ENCODE assay signal across 9 cellular contexts in genomic region chr5:107668154-107668932, GRCh38. TPM values are rescaled to one million over a fixed set of nuclear protein-coding genes. Genes with fewer than 3 reads are reported as not detected.
DNase-seq lines count a peak whose midpoint lies in the region; ATAC-seq and TF ChIP-seq lines count a peak whose summit lies in the region.
"Had no signal": no experiment of that assay in that cellular context is flagged by ENCODE, and none has a peak within 500 bp of the region (broad histone marks: within the 10 kb centered on the region; RNA-seq: fewer than 3 reads in every experiment).

No MANE protein-coding gene starts in this region.

- H3K27ac ChIP-seq in HEK293 (ENCODE audit: extremely low read depth, low read depth, low read length) (peak overlapping the region; percentile 99), iPS-20b (ENCODE audit: low read length) (no peak overlapping the region), stomach (peak overlapping the region in 2 of 5 donors; percentile 84 to 87)
- H3K27ac ChIP-seq: parathyroid adenoma had no signal

- TF ChIP-seq POLR2A in stomach (IDR thresholded peaks at IDR 0.05), result no peak

- H3K4me1 ChIP-seq in HEK293 (ENCODE audit: control insufficient read depth, insufficient read depth, low read length) (peaks cover 21% of the 10 kb centered on the region), iPS-20b (ENCODE audit: insufficient read depth, low read length) (peaks cover 12% of the 10 kb centered on the region), stomach (peaks cover 4 to 56% (median 48%) of the 10 kb centered on the region in 4 donors)

- no peak for DNase-seq in astrocyte of the cerebellum (ENCODE audit: low read depth)
- no peak for DNase-seq in stomach
- DNase-seq in HCEC 1CT, result no peak
- DNase-seq in stimulated activated naive CD4-positive, alpha-beta T cell (lab: John Stamatoyannopoulos, UW), result no peak
- DNase-seq: effector memory CD8-positive, alpha-beta T cell had no signal

- no peak for TF ChIP-seq EP300 in stomach (IDR thresholded peaks at IDR 0.05)

- POLR2A ChIA-PET in HEK293 (lab: Yijun Ruan, JAX), result interaction anchor here (1.3 to 1.5 kb wide), 3 partner anchors 17 to 96 kb away, joined by 3 to 4 read pairs (median 3); no protein-coding TSS in a partner anchor

- no peak for ATAC-seq in HG02678 (IDR thresholded peaks at IDR 0.05; ENCODE audit: unreplicated experiment)
- ATAC-seq: effector memory CD8-positive, alpha-beta T cell had no signal

- 26 to 39% (median 34%) methylated on average over 6 of the region's 6 CpGs for WGBS in stomach, 5 donors

- CTCF ChIA-PET in HEK293 (lab: Yijun Ruan, JAX), result interaction anchor here (0.5 to 0.7 kb wide), 2 partner anchors 155 to 824 kb away, joined by 3 to 6 read pairs; no protein-coding TSS in a partner anchor

- H3K36me3 ChIP-seq in HEK293 (ENCODE audit: control insufficient read depth in 2 of 2, insufficient read depth in 1 of 2, low read length in 2 of 2), result no peaks in the 10 kb centered on the region
- no peaks in the 10 kb centered on the region for H3K36me3 ChIP-seq in iPS-20b (ENCODE audit: insufficient read depth, low read depth, low read length)
- H3K36me3 ChIP-seq in stomach, result no peaks in the 10 kb centered on the region

- H3K9me3 ChIP-seq in HEK293 (ENCODE audit: control insufficient read depth, insufficient read depth, low read depth, low read length) (no peaks in the 10 kb centered on the region), iPS-20b (ENCODE audit: insufficient read depth, low read depth, low read length) (no peaks in the 10 kb centered on the region), stomach (no peaks in the 10 kb centered on the region)

- peak overlapping the region; percentile 64 for H3K4me3 ChIP-seq in HEK293 (ENCODE audit: low read depth, low read length)
- peak overlapping the region; percentile 57 for H3K4me3 ChIP-seq in astrocyte of the cerebellum (ENCODE audit: low read depth, low read length)
- peak overlapping the region; percentile 88 for H3K4me3 ChIP-seq in iPS-20b (ENCODE audit: low read length)
- H3K4me3 ChIP-seq in stomach, result peak overlapping the region; percentile 50 to 74 (median 60)

- H3K27me3 ChIP-seq in iPS-20b (ENCODE audit: insufficient read depth, low read length), result peaks cover 23% of the 10 kb centered on the region
- peaks cover 0 to 49% (median 27%) of the 10 kb centered on the region in 3 donors for H3K27me3 ChIP-seq in stomach

- H3K9ac ChIP-seq in iPS-20b (ENCODE audit: low read depth, low read length), result peak overlapping the region; percentile 74; the same call in 1 of the 2 replicates
- H3K9ac ChIP-seq: parathyroid adenoma had no signal

- intact Hi-C loops in stomach (cut with DNase I; ENCODE audit: low total_unique reads), result no loop called here

- TF ChIP-seq CTCF in HEK293 (tag by site-specific recombination; IDR thresholded peaks at IDR 0.05), result no peak
- TF ChIP-seq CTCF in astrocyte of the cerebellum (IDR thresholded peaks at IDR 0.05; ENCODE audit: low read depth, low read length, missing control alignments), result no peak
- TF ChIP-seq CTCF in stomach (IDR thresholded peaks at IDR 0.05), result no peak

- in situ Hi-C loops in astrocyte of the cerebellum (cut with HindIII; ENCODE audit: low sequenced_read_pairs), result loop anchor here (10.0 kb wide), 1 partner anchor 74 kb away; no protein-coding TSS in a partner anchor

TF ChIP-seq in HEK293, 187 proteins besides CTCF, POLR2A, EP300 and RAD21:
- TF ChIP-seq ZBTB17 (tag by site-specific recombination; IDR thresholded peaks at IDR 0.05), result peak; percentile 68
- TF ChIP-seq TCF7L2 (IDR thresholded peaks at IDR 0.05; ENCODE audit: borderline replicate concordance, low read depth, low read length), result peak; percentile 50; the same call in 1 of the 2 replicates
- peak; percentile 64; the same call in 1 of the 2 replicates for TF ChIP-seq ZXDB (tag by site-specific recombination; IDR thresholded peaks at IDR 0.05)
- TF ChIP-seq PRDM6 (tag by site-specific recombination; IDR thresholded peaks at IDR 0.05), result peak; percentile 84
- peak; percentile 18; the same call in 1 of the 2 replicates for TF ChIP-seq ZNF449 (tag by site-specific recombination; IDR thresholded peaks at IDR 0.05)
- no peak for TF ChIP-seq ZNF501 (tag by site-specific recombination; IDR thresholded peaks at IDR 0.05)
- peak; percentile 66 for TF ChIP-seq ZNF843 (tag by site-specific recombination; IDR thresholded peaks at IDR 0.05)
- no peak for TF ChIP-seq MYNN (tag by site-specific recombination; IDR thresholded peaks at IDR 0.05; ENCODE audit: borderline replicate concordance)
- TF ChIP-seq FEZF1 (tag by site-specific recombination; IDR thresholded peaks at IDR 0.05), result peak; percentile 92
- TF ChIP-seq PRDM1 (tag by site-specific recombination; IDR thresholded peaks at IDR 0.05), result peak; percentile 64; the same call in 1 of the 2 replicates
- no peak for TF ChIP-seq SCRT1 (tag by site-specific recombination; IDR thresholded peaks at IDR 0.05; ENCODE audit: borderline replicate concordance)
TF ChIP-seq in HEK293: peak in this region for 8.

RNA-seq across cellular contexts. Expression of gene EFNA5, which starts 2.4 kb away (rescaled TPM):
- total RNA-seq in stomach, result 100 to 1,000 TPM in 1 of 5 donors, 10 to 100 TPM in 2, 1 to 10 TPM in 1, under 1 TPM in 1; 0.29 to 187 (median 26.1) TPM
- polyA plus RNA-seq in stomach, result 1 to 10 TPM; 1.9 to 3.2 (median 2.0) TPM
